Comparison of ENCODE assay signal across 9 cellular contexts in genomic region chr14:66401447-66402095, GRCh38.
DNase-seq lines count a peak whose midpoint lies in the region; ATAC-seq and TF ChIP-seq lines count a peak whose summit lies in the region.
"Had no signal": no experiment of that assay in that cellular context is flagged by ENCODE, and none has a peak within 500 bp of the region (broad histone marks: within the 10 kb centered on the region; RNA-seq: fewer than 3 reads in every experiment).

No MANE protein-coding gene starts in this region.

- H3K9me2 ChIP-seq in OCI-LY7 (ENCODE audit: insufficient read depth, low read length) = no peaks in the 10 kb centered on the region

- no peak overlapping the region for H2AFZ ChIP-seq in OCI-LY7 (ENCODE audit: low read length)

- no peaks in the 10 kb centered on the region for H3K9me3 ChIP-seq in OCI-LY7 (ENCODE audit: low read length)
- no peaks in the 10 kb centered on the region for H3K9me3 ChIP-seq in thoracic aorta

- H4K20me1 ChIP-seq in OCI-LY7 (ENCODE audit: insufficient read depth, low read length) = no peaks in the 10 kb centered on the region

- no peaks in the 10 kb centered on the region for H3K36me3 ChIP-seq in OCI-LY7 (ENCODE audit: insufficient read depth, low read length)
- no peaks in the 10 kb centered on the region for H3K36me3 ChIP-seq in thoracic aorta

- POLR2A ChIA-PET in OCI-LY7 (lab: Charles Lee) = no interaction called here

- no peak overlapping the region for H3K4me2 ChIP-seq in OCI-LY7 (ENCODE audit: low read length)

- H3K27ac ChIP-seq in OCI-LY7 (ENCODE audit: low read depth, low read length, poor library complexity, severe bottlenecking) (no peak overlapping the region), thoracic aorta (no peak overlapping the region)

- no peaks in the 10 kb centered on the region for H3K4me1 ChIP-seq in OCI-LY7 (ENCODE audit: insufficient read depth, low read length, poor library complexity, severe bottlenecking)
- H3K4me1 ChIP-seq in thoracic aorta (ENCODE audit: control insufficient read depth in 1 of 2, low read depth in 2 of 2) = peaks cover 3 to 27% of the 10 kb centered on the region in 2 donors

- CTCF ChIA-PET in OCI-LY7 (lab: Charles Lee; ENCODE audit: unreplicated experiment) = no interaction called here

- no peaks in the 10 kb centered on the region for H3K79me2 ChIP-seq in OCI-LY7 (ENCODE audit: insufficient read depth, low read depth, low read length)

- DNase-seq in NCI-H82 (lab: John Stamatoyannopoulos, UW) (peak; percentile 2), NCI-H82 treated with DMSO at 0.1 percent for 48 hours (lab: John Stamatoyannopoulos, UW; ENCODE audit: unreplicated experiment) (no peak), OCI-LY7 (ENCODE audit: low spot score) (no peak), fibroblast of peridontal ligament (ENCODE audit: extremely low read depth) (peak; percentile 4), thoracic aorta (ENCODE audit: low spot score) (no peak), hepatic stellate cell (ENCODE audit: low spot score) (no peak), NOMO-1 treated with DMSO at 0.1 percent for 48 hours (lab: John Stamatoyannopoulos, UW; ENCODE audit: unreplicated experiment) (no peak)
- DNase-seq in activated CD4-positive, alpha-beta T cell treated with anti-CD3 and anti-CD28 coated beads, Interleukin-2, amount 50 U/mL, for 4 hours = no peak
- DNase-seq: activated T-cell treated with anti-CD3 and anti-CD28 coated beads, Interleukin-2, amount 50 U/mL, for 48 hours had no signal

- H3K27me3 ChIP-seq in thoracic aorta (replicated peaks; ENCODE audit: insufficient read depth) = no peaks in the 10 kb centered on the region

- ATAC-seq in thoracic aorta (ENCODE audit: insufficient number of reproducible peaks, low FRiP score, low read depth) = no peak

- intact Hi-C loops in OCI-LY7 (cut with micrococcal nuclease; ENCODE audit: unreplicated experiment) = no loop called here

- no peak overlapping the region for H3K4me3 ChIP-seq in OCI-LY7 (ENCODE audit: low read depth, low read length, poor library complexity, severe bottlenecking)
- H3K4me3 ChIP-seq in thoracic aorta = no peak overlapping the region

- BruUV-seq in OCI-LY7 (replicated peaks; lab: Mats Ljungman, UMichigan) = no TSS peak

- TF ChIP-seq CTCF in OCI-LY7 (conservative IDR thresholded peaks at IDR 0.05; ENCODE audit: low read length) = peak; percentile 62
- TF ChIP-seq CTCF in thoracic aorta (IDR thresholded peaks at IDR 0.05) = peak; percentile 13

Comparison
In these comparisons a context has a peak if more than half of its experiments do, and no peak if none do; other contexts are left out.
1. DNase-seq: peak in NCI-H82 (single experiment) and fibroblast of peridontal ligament (single experiment); none in NCI-H82 treated with DMSO at 0.1 percent for 48 hours (single experiment), OCI-LY7 (single experiment), thoracic aorta (single experiment), hepatic stellate cell (single experiment), NOMO-1 treated with DMSO at 0.1 percent for 48 hours (single experiment) and activated CD4-positive, alpha-beta T cell treated with anti-CD3 and anti-CD28 coated beads, Interleukin-2, amount 50 U/mL, for 4 hours (0 of 2).